Comparison of ENCODE assay signal across 23 cellular contexts in the genomic region with DNA sequence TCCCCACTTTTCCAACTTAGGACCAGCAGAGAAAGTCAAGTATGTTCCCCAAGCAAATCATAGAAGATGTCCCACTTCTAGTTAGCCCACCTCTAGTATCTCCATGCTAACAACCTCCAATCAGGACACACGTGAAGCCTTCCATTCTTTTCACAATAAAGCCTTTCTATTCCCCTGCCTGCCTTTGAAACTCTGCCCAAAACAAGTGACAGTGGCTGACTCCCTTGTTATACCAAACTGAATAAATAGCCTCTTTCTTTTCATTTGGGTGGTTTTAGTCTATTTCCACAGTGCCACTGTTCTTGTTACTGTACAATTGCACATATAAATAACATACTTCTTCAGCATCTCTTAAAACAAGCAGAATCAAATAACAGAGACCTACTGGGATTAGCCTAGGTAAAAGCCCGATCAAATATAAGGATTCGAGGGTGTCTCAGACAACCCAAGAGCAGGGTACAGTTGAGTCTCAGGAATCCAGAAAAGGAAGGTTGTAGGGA.
"Had no signal": no experiment of that assay in that cellular context is flagged by ENCODE, and none has a peak within 500 bp of the region (broad histone marks: within the 10 kb centered on the region; RNA-seq: fewer than 3 reads in every experiment).

No MANE protein-coding gene starts in this region.

- H3K27ac ChIP-seq: Peyer's patch, RWPE1, SJSA1, VCaP had no signal

- H3K4me3 ChIP-seq: Peyer's patch, SJSA1 had no signal

- H3K27me3 ChIP-seq: Peyer's patch, SJSA1 had no signal

- H3K9me3 ChIP-seq: Peyer's patch, SJSA1 had no signal

- H3K4me1 ChIP-seq: Peyer's patch, SJSA1 had no signal

- DNase-seq: activated CD4-positive, alpha-beta memory T cell treated with anti-CD3 and anti-CD28 coated beads, Interleukin-2, amount 10 ng/mL, durations not matched to agents 7 days and 5 days; activated CD4-positive, alpha-beta T cell treated with anti-CD3 and anti-CD28 coated beads for 36 hours; activated CD4-positive, alpha-beta T cell treated with anti-CD3 and anti-CD28 coated beads, Interleukin-2, amount 50 U/mL, for 1 hour; activated gamma-delta T cell; activated naive CD4-positive, alpha-beta T cell treated with anti-CD3 and anti-CD28 coated beads, Interleukin-2, amount 10 ng/mL, durations not matched to agents 7 days and 5 days; activated naive CD8-positive, alpha-beta T cell treated with anti-CD3 and anti-CD28 coated beads for 36 hours; activated T-cell treated with anti-CD3 and anti-CD28 coated beads for 4 hours; activated T-cell treated with anti-CD3 and anti-CD28 coated beads, Interleukin-2, amount 50 U/mL, for 48 hours; IMR-90; Kasumi-1; KBM-7; NCI-H1105 treated with DMSO at 0.1 percent for 48 hours; NCI-H146; NCI-H1930; NCI-H446; NCI-H524; Peyer's patch; Right ventricle myocardium superior; T-helper 2 cell; T1000 had no signal

- H3K36me3 ChIP-seq: Peyer's patch, SJSA1 had no signal
